Comparison of ENCODE assay signal across 39 cellular contexts in the genomic region with DNA sequence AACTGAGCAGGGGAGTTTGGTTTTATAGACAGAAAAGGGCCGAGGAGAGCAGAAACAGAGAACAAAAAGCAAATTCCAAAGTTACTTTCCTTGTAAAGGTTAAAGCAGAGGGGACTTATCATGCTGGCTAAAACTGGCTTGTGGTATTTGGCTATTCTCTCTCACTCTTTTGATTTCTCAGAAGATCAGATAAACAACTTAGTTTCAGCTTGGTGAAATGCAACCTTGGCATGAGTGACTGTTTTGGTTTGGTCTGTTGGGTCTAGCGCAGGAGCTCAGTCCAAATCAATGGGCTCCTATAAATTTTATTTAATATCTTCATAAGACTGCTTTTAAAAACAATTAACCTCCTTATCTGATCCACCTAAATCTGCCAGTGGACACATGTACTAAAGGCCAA. TPM values are rescaled to one million over a fixed set of nuclear protein-coding genes. Genes with fewer than 3 reads are reported as not detected.
"Had no signal": no experiment of that assay in that cellular context is flagged by ENCODE, and none has a peak within 500 bp of the region (broad histone marks: within the 10 kb centered on the region; RNA-seq: fewer than 3 reads in every experiment).

No MANE protein-coding gene starts in this region.

- H3K4me3 Mint-ChIP-seq: activated B cell treated with CpG ODN at 0.5 μM for 24 hours; activated CD4-positive, alpha-beta memory T cell treated with anti-CD3 and anti-CD28 coated beads for 36 hours; activated naive CD4-positive, alpha-beta T cell treated with anti-CD3 and anti-CD28 coated beads for 36 hours; activated T-cell treated with anti-CD3 and anti-CD28 coated beads, Interleukin-2, amount 50 U/mL, for 4 hours; activated T-helper 1 cell treated with anti-CD3 and anti-CD28 coated beads, Interleukin-12 subunit alpha, Interleukin-12 subunit beta, Interleukin-2, Interleukin-4 antibody, amounts not matched to agents 30 ng/mL and 10 ng/mL and 1 ng/mL, durations not matched to agents 14 hours and 24 hours and 36 hours; brain; T-helper 1 cell treated with Interleukin-12 subunit alpha and Interleukin-12 subunit beta and Interleukin-4 antibody, amounts not matched to agents 30 μg/mL and 1 μg/mL, for 36 hours; T-helper 2 cell treated with Interferon-gamma antibody and Interleukin-4, amounts not matched to agents 5 μg/mL and 100 μg/mL, for 36 hours had no signal

- FAIRE-seq: astrocyte, bronchial epithelial cell, TTC549 had no signal

- H3K36me3 Mint-ChIP-seq: activated CD4-positive, alpha-beta memory T cell treated with anti-CD3 and anti-CD28 coated beads for 36 hours; activated naive CD4-positive, alpha-beta T cell treated with anti-CD3 and anti-CD28 coated beads, Interleukin-2, amount 50 U/mL, for 72 hours; brain had no signal

- H3K27ac ChIP-seq: adrenal gland, KMS-11, Peyer's patch, SJSA1 had no signal

- H3K9me3 Mint-ChIP-seq: activated B cell treated with CpG ODN at 0.5 μM for 24 hours; activated CD4-positive, alpha-beta memory T cell treated with anti-CD3 and anti-CD28 coated beads for 36 hours; activated naive CD4-positive, alpha-beta T cell treated with anti-CD3 and anti-CD28 coated beads for 36 hours; activated naive CD4-positive, alpha-beta T cell treated with anti-CD3 and anti-CD28 coated beads, Interleukin-2, amount 50 U/mL, for 72 hours; activated T-cell treated with anti-CD3 and anti-CD28 coated beads, Interleukin-2, amount 50 U/mL, for 4 hours; activated T-helper 1 cell treated with anti-CD3 and anti-CD28 coated beads, Interleukin-12 subunit alpha, Interleukin-12 subunit beta, Interleukin-2, Interleukin-4 antibody, amounts not matched to agents 30 ng/mL and 10 ng/mL and 1 ng/mL, durations not matched to agents 14 hours and 24 hours and 36 hours; brain; T-helper 1 cell treated with Interleukin-12 subunit alpha and Interleukin-12 subunit beta and Interleukin-4 antibody, amounts not matched to agents 30 μg/mL and 1 μg/mL, for 36 hours; T-helper 2 cell treated with Interferon-gamma antibody and Interleukin-4, amounts not matched to agents 5 μg/mL and 100 μg/mL, for 36 hours had no signal

- H3K27ac Mint-ChIP-seq: activated B cell treated with CpG ODN at 0.5 μM for 24 hours; activated CD4-positive, alpha-beta memory T cell treated with anti-CD3 and anti-CD28 coated beads for 36 hours; activated naive CD4-positive, alpha-beta T cell treated with anti-CD3 and anti-CD28 coated beads for 36 hours; activated naive CD4-positive, alpha-beta T cell treated with anti-CD3 and anti-CD28 coated beads, Interleukin-2, amount 50 U/mL, for 72 hours; activated T-helper 1 cell treated with anti-CD3 and anti-CD28 coated beads, Interleukin-12 subunit alpha, Interleukin-12 subunit beta, Interleukin-2, Interleukin-4 antibody, amounts not matched to agents 30 ng/mL and 10 ng/mL and 1 ng/mL, durations not matched to agents 14 hours and 24 hours and 36 hours; brain; T-helper 1 cell treated with Interleukin-12 subunit alpha and Interleukin-12 subunit beta and Interleukin-4 antibody, amounts not matched to agents 30 μg/mL and 1 μg/mL, for 36 hours; T-helper 2 cell treated with Interferon-gamma antibody and Interleukin-4, amounts not matched to agents 5 μg/mL and 100 μg/mL, for 36 hours had no signal

- H3K27me3 ChIP-seq: adrenal gland, Peyer's patch, SJSA1 had no signal

- H3K4me1 Mint-ChIP-seq: activated B cell treated with CpG ODN at 0.5 μM for 24 hours, brain had no signal

- H3K9ac ChIP-seq: KMS-11, SK-N-SH had no signal

- H3K4me2 ChIP-seq: KMS-11, SK-N-SH had no signal

- H3K9me3 ChIP-seq: adrenal gland, Peyer's patch, SJSA1, SK-N-SH had no signal

- H3K36me3 ChIP-seq: adrenal gland, Peyer's patch, SJSA1 had no signal

- DNase-seq: activated B cell treated with CpG ODN at 0.5 μM for 24 hours; activated CD4-positive, alpha-beta memory T cell treated with anti-CD3 and anti-CD28 coated beads for 36 hours; activated CD4-positive, alpha-beta T cell treated with anti-CD3 and anti-CD28 coated beads for 4 hours; activated CD4-positive, alpha-beta T cell treated with anti-CD3 and anti-CD28 coated beads, Interleukin-2, amount 50 U/mL, for 1 hour; activated CD4-positive, CD25-positive, alpha-beta regulatory T cell treated with anti-CD3 and anti-CD28 coated beads, Interleukin-2, amount 50 U/mL, for 72 hours; activated CD8-positive, alpha-beta memory T cell treated with anti-CD3 and anti-CD28 coated beads, Interleukin-2, amount 50 U/mL, for 4 hours; activated gamma-delta T cell treated with Interleukin-2 at 50 U/mL for 16 hours; activated naive CD4-positive, alpha-beta T cell treated with anti-CD3 and anti-CD28 coated beads for 36 hours; activated T-cell treated with anti-CD3 and anti-CD28 coated beads for 4 hours; activated T-cell treated with anti-CD3 and anti-CD28 coated beads, Interleukin-2, amount 50 U/mL, for 4 hours; adrenal gland; central memory CD4-positive, alpha-beta T cell; MM.1S; MV-4-11; NCI-H1092; NCI-H1436 treated with DMSO at 0.1 percent for 48 hours; NCI-H1694 treated with DMSO at 0.1 percent for 48 hours; NCI-H2029; NCI-H345; NCI-H524 treated with DMSO at 0.1 percent for 48 hours; NCI-H748 treated with DMSO at 0.1 percent for 48 hours; NK-92 treated with Interleukin-12 subunit alpha and Interleukin-12 subunit beta, amount 100 ng/mL, for 24 hours; PC-3; Peyer's patch; RPMI8226; SHP77 treated with DMSO at 0.1 percent for 48 hours; SK-N-SH had no signal

- H3K4me3 ChIP-seq: adrenal gland, Peyer's patch, SJSA1 had no signal

- H3K27me3 Mint-ChIP-seq: activated B cell treated with CpG ODN at 0.5 μM for 24 hours; activated CD4-positive, alpha-beta memory T cell treated with anti-CD3 and anti-CD28 coated beads for 36 hours had no signal

- ATAC-seq: activated naive CD4-positive, alpha-beta T cell treated with anti-CD3 and anti-CD28 coated beads, Interleukin-2, amount 50 U/mL, for 72 hours; activated T-cell treated with anti-CD3 and anti-CD28 coated beads, Interleukin-2, amount 50 U/mL, for 4 hours; PC-3 had no signal

- H3K4me1 ChIP-seq: adrenal gland, Peyer's patch, SJSA1 had no signal

RNA-seq across cellular contexts. Expression of a gene that starts 47.3 kb away (rescaled TPM):
- total RNA-seq: activated B cell treated with CpG ODN at 0.5 μM for 24 hours; activated CD4-positive, alpha-beta memory T cell treated with anti-CD3 and anti-CD28 coated beads for 36 hours; activated naive CD4-positive, alpha-beta T cell treated with anti-CD3 and anti-CD28 coated beads for 36 hours; activated naive CD4-positive, alpha-beta T cell treated with anti-CD3 and anti-CD28 coated beads, Interleukin-2, amount 50 U/mL, for 72 hours; activated T-cell treated with anti-CD3 and anti-CD28 coated beads, Interleukin-2, amount 50 U/mL, for 4 hours; activated T-helper 1 cell treated with anti-CD3 and anti-CD28 coated beads, Interleukin-12 subunit alpha, Interleukin-12 subunit beta, Interleukin-2, Interleukin-4 antibody, amounts not matched to agents 30 ng/mL and 10 ng/mL and 1 ng/mL, durations not matched to agents 14 hours and 24 hours and 36 hours; astrocyte; bronchial epithelial cell; LHCN-M2; NCI-H460; Peyer's patch; SJSA1 had no signal
- polyA plus RNA-seq: SK-N-SH had no signal
